ENCODE assay signal across 14 cellular contexts in the genomic region with DNA sequence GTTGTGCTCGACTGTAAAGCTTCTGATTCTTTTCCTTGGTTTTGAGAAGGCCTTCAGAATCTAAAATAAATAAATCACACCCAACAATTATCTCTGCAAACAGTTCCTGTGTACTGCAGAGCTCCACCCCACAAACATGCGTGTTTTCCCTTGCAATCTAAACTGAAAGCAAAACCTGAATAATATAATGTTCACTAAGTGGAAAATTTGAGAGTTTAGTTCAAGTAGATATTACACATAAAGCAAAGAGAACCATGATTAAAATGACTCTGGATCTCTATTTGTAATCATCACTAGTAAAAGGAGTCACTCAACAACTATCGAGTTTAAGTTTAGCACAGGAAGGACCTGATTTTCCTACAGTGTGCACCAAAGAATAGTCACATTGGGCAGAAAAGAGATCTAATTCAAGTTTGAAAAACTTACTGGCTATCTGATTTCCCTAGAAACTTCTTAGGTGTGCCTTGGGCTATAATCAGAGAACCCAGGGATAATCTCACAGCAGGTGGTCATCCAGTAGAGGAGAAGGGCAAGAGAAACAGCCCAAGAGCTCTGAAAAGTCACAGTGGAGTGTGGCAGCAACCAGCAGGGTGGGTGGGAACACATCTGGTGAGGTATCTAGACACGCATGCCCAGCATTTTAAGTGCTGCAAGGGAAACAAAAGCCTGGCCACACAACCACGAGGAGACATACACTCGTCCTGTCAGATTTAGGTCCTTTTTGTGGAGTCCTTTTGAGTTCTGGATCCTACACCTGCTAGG. TPM values are rescaled to one million over a fixed set of nuclear protein-coding genes. Genes with fewer than 3 reads are reported as not detected.
DNase-seq lines count a peak whose midpoint lies in the region; ATAC-seq and TF ChIP-seq lines count a peak whose summit lies in the region.
"Had no signal": no experiment of that assay in that cellular context is flagged by ENCODE, and none has a peak within 500 bp of the region (broad histone marks: within the 10 kb centered on the region; RNA-seq: fewer than 3 reads in every experiment).

No MANE protein-coding gene starts in this region.

- no peaks in the 10 kb centered on the region for H4K20me1 ChIP-seq in IMR-90 (ENCODE audit: insufficient read depth, low read length)

- H3K36me3 ChIP-seq in IMR-90 (ENCODE audit: control insufficient read depth, insufficient read depth, low read length) (peaks cover 17% of the 10 kb centered on the region), mucosa of stomach (ENCODE audit: control insufficient read depth, insufficient read depth, low read length) (no peaks in the 10 kb centered on the region)

- TF ChIP-seq CTCF in IMR-90 (conservative IDR thresholded peaks at IDR 0.05; ENCODE audit: low read depth, low read length): no peak

- in situ Hi-C loops in IMR-90 (cut with MboI; ENCODE audit: low sequenced_read_pairs): no loop called here

- POLR2A ChIA-PET in IMR-90 (lab: Charles Lee; ENCODE audit: unreplicated experiment): no interaction called here

- H3K4ac ChIP-seq in IMR-90 (ENCODE audit: low read depth, low read length): 0 out of 2 replicates have a peak overlapping the region, but pooled peaks have one; percentile 15

- ATAC-seq in IMR-90 (ENCODE audit: low read depth): no peak
- no peak for ATAC-seq in GM21526 (IDR thresholded peaks at IDR 0.05; ENCODE audit: low FRiP score, unreplicated experiment)
- ATAC-seq in HG02840 (IDR thresholded peaks at IDR 0.05; ENCODE audit: low FRiP score, unreplicated experiment): no peak
- ATAC-seq: naive thymus-derived CD8-positive, alpha-beta T cell; WTC11 had no signal

- no peaks in the 10 kb centered on the region for H3K9me3 Mint-ChIP-seq in activated naive CD4-positive, alpha-beta T cell treated with anti-CD3 and anti-CD28 coated beads, Interleukin-2, amount 10 ng/mL, durations not matched to agents 7 days and 5 days
- H3K9me3 Mint-ChIP-seq: naive thymus-derived CD8-positive, alpha-beta T cell; WTC11 had no signal

- H3K79me1 ChIP-seq in IMR-90 (ENCODE audit: low read depth in 1 of 2, low read length in 2 of 2): peaks cover 3 to 26% of the 10 kb centered on the region in 2 experiments; a peak in 2 of 4 replicates

- H2AK9ac ChIP-seq in IMR-90 (replicated peaks; ENCODE audit: low read depth, low read length, poor library complexity): peak overlapping the region; percentile 12

- H3K27ac Mint-ChIP-seq in activated naive CD4-positive, alpha-beta T cell treated with anti-CD3 and anti-CD28 coated beads, Interleukin-2, amount 10 ng/mL, durations not matched to agents 7 days and 5 days: peak overlapping the region; percentile 92
- H3K27ac Mint-ChIP-seq: WTC11 had no signal

- CTCF ChIA-PET in IMR-90 (lab: Yijun Ruan, JAX): interaction anchor here (0.6 to 1.0 kb wide), 4 partner anchors 12 to 36 kb away, joined by 3 read pairs; no protein-coding TSS in a partner anchor
- CTCF ChIA-PET in activated naive CD4-positive, alpha-beta T cell treated with anti-CD3 and anti-CD28 coated beads, Interleukin-2, amount 10 ng/mL, durations not matched to agents 7 days and 5 days (lab: Charles Lee): interaction anchor here (1.4 to 1.7 kb wide), 3 partner anchors 14 to 116 kb away, joined by 3 to 4 read pairs (median 4); no protein-coding TSS in a partner anchor

- H2AK5ac ChIP-seq in IMR-90 (ENCODE audit: low read depth, low read length): 0 out of 2 replicates have a peak overlapping the region, but pooled peaks have one; percentile 17

- WGBS in IMR-90 (ENCODE audit: extremely low coverage in 2 of 2, insufficient read length in 1 of 2), 2 experiments: 93% methylated on average over 2 of the region's 6 CpGs; no CpG with 5 or more reads in 1 of the 2 experiments

- H2BK5ac ChIP-seq in IMR-90 (ENCODE audit: low read depth, low read length, poor library complexity, severe bottlenecking): no peak overlapping the region

- no peak overlapping the region for H4K8ac ChIP-seq in IMR-90 (ENCODE audit: low read depth in 2 of 2, low read length in 2 of 2)

- 0 out of 3 replicates have a peak overlapping the region, but pooled peaks have one; percentile 27 for H2BK15ac ChIP-seq in IMR-90 (ENCODE audit: low read depth, low read length)

- no peak overlapping the region for H4K91ac ChIP-seq in IMR-90 (ENCODE audit: insufficient read depth, low read depth, low read length)

- no peak overlapping the region for H2BK20ac ChIP-seq in IMR-90 (ENCODE audit: low read depth, low read length)

- H3K4me1 Mint-ChIP-seq in activated naive CD4-positive, alpha-beta T cell treated with anti-CD3 and anti-CD28 coated beads, Interleukin-2, amount 10 ng/mL, durations not matched to agents 7 days and 5 days: peaks cover 22% of the 10 kb centered on the region
- H3K4me1 Mint-ChIP-seq: WTC11 had no signal

- peaks cover 16% of the 10 kb centered on the region for H3K9me1 ChIP-seq in IMR-90 (ENCODE audit: insufficient read depth, low read length)

- no peaks in the 10 kb centered on the region for H3K27me3 Mint-ChIP-seq in activated naive CD4-positive, alpha-beta T cell treated with anti-CD3 and anti-CD28 coated beads, Interleukin-2, amount 10 ng/mL, durations not matched to agents 7 days and 5 days
- H3K27me3 Mint-ChIP-seq: naive thymus-derived CD8-positive, alpha-beta T cell had no signal

- intact Hi-C loops in IMR-90 (cut with micrococcal nuclease): no loop called here

- no peak overlapping the region for H4K5ac ChIP-seq in IMR-90 (ENCODE audit: low read depth, low read length)

- no peak overlapping the region for H3K9ac ChIP-seq in IMR-90 (ENCODE audit: low read depth, low read length)
- H3K9ac ChIP-seq in mucosa of stomach (ENCODE audit: low read length): peak overlapping the region; percentile 63

- no peak overlapping the region for H3K14ac ChIP-seq in IMR-90 (replicated peaks; ENCODE audit: low read depth, low read length)

- no peak overlapping the region for H2AFZ ChIP-seq in IMR-90 (replicated peaks; ENCODE audit: low read length, poor library complexity)

- dilution Hi-C loops in IMR-90 (cut with HindIII; ENCODE audit: low sequenced_read_pairs, unreplicated experiment): no loop called here

- peak overlapping the region; percentile 51 for H3K4me3 Mint-ChIP-seq in activated naive CD4-positive, alpha-beta T cell treated with anti-CD3 and anti-CD28 coated beads, Interleukin-2, amount 10 ng/mL, durations not matched to agents 7 days and 5 days
- H3K4me3 Mint-ChIP-seq: WTC11 had no signal

- no peak overlapping the region for H2BK120ac ChIP-seq in IMR-90 (ENCODE audit: low read depth, low read length)

- no peak overlapping the region for H3K18ac ChIP-seq in IMR-90 (ENCODE audit: low read depth, low read length)

- H3K4me1 ChIP-seq in IMR-90 (ENCODE audit: control insufficient read depth, insufficient read depth, low read length): peaks cover 20% of the 10 kb centered on the region
- H3K4me1 ChIP-seq in mucosa of stomach (ENCODE audit: control insufficient read depth, insufficient read depth, low read length): peaks cover 29% of the 10 kb centered on the region

- no peak for TF ChIP-seq RAD21 in IMR-90 (IDR thresholded peaks at IDR 0.05; ENCODE audit: low read length)

- no peak overlapping the region for H3K23ac ChIP-seq in IMR-90 (ENCODE audit: low read depth, low read length)

- no peaks in the 10 kb centered on the region for H3K9me3 ChIP-seq in IMR-90 (ENCODE audit: control insufficient read depth, insufficient read depth, low read length)
- no peaks in the 10 kb centered on the region for H3K9me3 ChIP-seq in mucosa of stomach (ENCODE audit: control insufficient read depth, low read length)

- H3K27me3 ChIP-seq in IMR-90 (ENCODE audit: control insufficient read depth, insufficient read depth, low read length): no peaks in the 10 kb centered on the region
- no peaks in the 10 kb centered on the region for H3K27me3 ChIP-seq in mucosa of stomach (ENCODE audit: control insufficient read depth, insufficient read depth, low read length)

- no peak overlapping the region for H3K4me2 ChIP-seq in IMR-90 (ENCODE audit: low read depth, low read length)

- H3K4me3 ChIP-seq in IMR-90 (ENCODE audit: insufficient read depth, low read depth, low read length): no peak overlapping the region
- no peak overlapping the region for H3K4me3 ChIP-seq in mucosa of stomach (ENCODE audit: low read length)

- no peak overlapping the region for H3K27ac ChIP-seq in IMR-90 (ENCODE audit: insufficient read depth, low read length)

- no TSS peak for BruUV-seq in IMR-90 (replicated peaks; lab: Mats Ljungman, UMichigan)

- no peak overlapping the region for H3K56ac ChIP-seq in IMR-90 (ENCODE audit: extremely low read depth, insufficient read depth, low read length)

- peak; percentile 20 for DNase-seq in A172 (ENCODE audit: low spot score)
- no peak for DNase-seq in IMR-90
- DNase-seq in activated naive CD4-positive, alpha-beta T cell treated with anti-CD3 and anti-CD28 coated beads, Interleukin-2, amount 10 ng/mL, durations not matched to agents 7 days and 5 days: peak; percentile 33
- no peak for DNase-seq in DMS153 (lab: John Stamatoyannopoulos, UW)
- DNase-seq in DMS79 treated with DMSO at 0.1 percent for 48 hours (lab: John Stamatoyannopoulos, UW): no peak
- DNase-seq: anterior cingulate cortex; KG1; naive thymus-derived CD8-positive, alpha-beta T cell had no signal

- TF ChIP-seq POLR2A in IMR-90 (IDR thresholded peaks at IDR 0.05; ENCODE audit: low read depth, low read length): no peak

- peaks cover 27% of the 10 kb centered on the region for H3K36me3 Mint-ChIP-seq in activated naive CD4-positive, alpha-beta T cell treated with anti-CD3 and anti-CD28 coated beads, Interleukin-2, amount 10 ng/mL, durations not matched to agents 7 days and 5 days

TF ChIP-seq in IMR-90, 13 proteins besides CTCF, POLR2A, EP300 and RAD21 (continues in another document):
- TF ChIP-seq MAFK (IDR thresholded peaks at IDR 0.05; ENCODE audit: low read depth, low read length): no peak
- TF ChIP-seq, protein P1, sequence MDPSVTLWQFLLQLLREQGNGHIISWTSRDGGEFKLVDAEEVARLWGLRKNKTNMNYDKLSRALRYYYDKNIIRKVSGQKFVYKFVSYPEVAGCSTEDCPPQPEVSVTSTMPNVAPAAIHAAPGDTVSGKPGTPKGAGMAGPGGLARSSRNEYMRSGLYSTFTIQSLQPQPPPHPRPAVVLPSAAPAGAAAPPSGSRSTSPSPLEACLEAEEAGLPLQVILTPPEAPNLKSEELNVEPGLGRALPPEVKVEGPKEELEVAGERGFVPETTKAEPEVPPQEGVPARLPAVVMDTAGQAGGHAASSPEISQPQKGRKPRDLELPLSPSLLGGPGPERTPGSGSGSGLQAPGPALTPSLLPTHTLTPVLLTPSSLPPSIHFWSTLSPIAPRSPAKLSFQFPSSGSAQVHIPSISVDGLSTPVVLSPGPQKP (IDR thresholded peaks at IDR 0.05; ENCODE audit: borderline replicate concordance, low read depth, low read length): no peak

RNA-seq across cellular contexts. Expression of a gene that starts 25.4 kb away (rescaled TPM):
- total RNA-seq in A172 (2014; rRNA removed; shearing (Covaris generic)): 9.5 and 11.9 TPM in 2 replicates
- 12.4 and 13.3 TPM in 2 replicates for total RNA-seq in IMR-90 (2012; rRNA removed)
- polyA plus RNA-seq in IMR-90 (2012; rRNA removed): 3.6 and 5.0 TPM in 2 replicates
- polyA plus RNA-seq in IMR-90 (2012; cell fraction: cytosol; rRNA removed): 1.3 and 1.4 TPM in 2 replicates
- 5.8 and 22.7 TPM in 2 replicates for polyA plus RNA-seq in IMR-90 (2012; cell fraction: nucleus; rRNA removed; ENCODE audit: low replicate concordance)

RNA-seq across cellular contexts. Expression of a gene that starts 54.2 kb away (rescaled TPM):
- total RNA-seq in A172 (2014; rRNA removed; shearing (Covaris generic)): not detected in 2 replicates
- total RNA-seq in IMR-90 (2012; rRNA removed): not detected in 2 replicates
- polyA plus RNA-seq in IMR-90 (2012; rRNA removed): not detected in 2 replicates
- not detected in 2 replicates for polyA plus RNA-seq in IMR-90 (2012; cell fraction: cytosol; rRNA removed)
- polyA plus RNA-seq in IMR-90 (2012; cell fraction: nucleus; rRNA removed; ENCODE audit: low replicate concordance): not detected in 2 replicates
- total RNA-seq: H4; naive thymus-derived CD8-positive, alpha-beta T cell; WTC11 had no signal
- polyA plus RNA-seq: BJ; naive thymus-derived CD8-positive, alpha-beta T cell had no signal

Comparison
In these comparisons a context has a peak if more than half of its experiments do, and no peak if none do; other contexts are left out.
1. DNase-seq: peak in A172 (single experiment) and activated naive CD4-positive, alpha-beta T cell treated with anti-CD3 and anti-CD28 coated beads, Interleukin-2, amount 10 ng/mL, durations not matched to agents 7 days and 5 days (single experiment); none in IMR-90 (single experiment), DMS153 (single experiment) and DMS79 treated with DMSO at 0.1 percent for 48 hours (single experiment).